Comparison of ENCODE assay signal across 16 cellular contexts in genomic region chr19:16429759-16430091, GRCh38. TPM values are rescaled to one million over a fixed set of nuclear protein-coding genes. Genes with fewer than 3 reads are reported as not detected.
DNase-seq lines count a peak whose midpoint lies in the region; ATAC-seq and TF ChIP-seq lines count a peak whose summit lies in the region.
"Had no signal": no experiment of that assay in that cellular context is flagged by ENCODE, and none has a peak within 500 bp of the region (broad histone marks: within the 10 kb centered on the region; RNA-seq: fewer than 3 reads in every experiment).

No MANE protein-coding gene starts in this region.

- peaks cover 32% of the 10 kb centered on the region for H3K36me3 Mint-ChIP-seq in activated naive CD4-positive, alpha-beta T cell treated with anti-CD3 and anti-CD28 coated beads, Interleukin-2, amount 10 ng/mL, durations not matched to agents 7 days and 5 days
- H3K36me3 Mint-ChIP-seq in activated B cell treated with CpG ODN at 0.5 μM for 24 hours (ENCODE audit: low read depth) = peaks cover 78% of the 10 kb centered on the region
- peaks cover 9 to 35% (median 10%) of the 10 kb centered on the region in 3 donors for H3K36me3 Mint-ChIP-seq in immature natural killer cell

- CTCF ChIA-PET in activated naive CD4-positive, alpha-beta T cell treated with anti-CD3 and anti-CD28 coated beads, Interleukin-2, amount 10 ng/mL, durations not matched to agents 7 days and 5 days (lab: Charles Lee) = no interaction called here
- CTCF ChIA-PET in activated B cell treated with CpG ODN at 0.5 μM for 24 hours (lab: Charles Lee) = no interaction called here

- no peak for TF ChIP-seq CTCF in activated B cell treated with CpG ODN at 0.5 μM for 24 hours (IDR thresholded peaks at IDR 0.05)
- TF ChIP-seq CTCF in suprapubic skin (IDR thresholded peaks at IDR 0.05) = no peak

- TF ChIP-seq EP300 in suprapubic skin (IDR thresholded peaks at IDR 0.05) = no peak

- peak overlapping the region; percentile 40 for H3K27ac ChIP-seq in suprapubic skin
- H3K27ac ChIP-seq: brain microvascular endothelial cell, foreskin keratinocyte, Peyer's patch, thoracic aorta had no signal

- H3K27me3 ChIP-seq in suprapubic skin = no peaks in the 10 kb centered on the region
- H3K27me3 ChIP-seq: brain microvascular endothelial cell, foreskin keratinocyte, Peyer's patch had no signal

- ATAC-seq in activated B cell treated with CpG ODN at 0.5 μM for 24 hours (ENCODE audit: low read depth) = no peak
- ATAC-seq in GM19324 (IDR thresholded peaks at IDR 0.05; ENCODE audit: low FRiP score, unreplicated experiment) = no peak

- no peak overlapping the region for H3K4me3 ChIP-seq in suprapubic skin
- H3K4me3 ChIP-seq: Peyer's patch, thoracic aorta had no signal

- TF ChIP-seq POLR2A in suprapubic skin (IDR thresholded peaks at IDR 0.05) = no peak

- WGBS in suprapubic skin = 93% methylated on average over 2 of the region's 3 CpGs

- POLR2A ChIA-PET in activated B cell treated with CpG ODN at 0.5 μM for 24 hours (lab: Charles Lee) = no interaction called here

- no peaks in the 10 kb centered on the region for H3K9me3 Mint-ChIP-seq in activated naive CD4-positive, alpha-beta T cell treated with anti-CD3 and anti-CD28 coated beads, Interleukin-2, amount 10 ng/mL, durations not matched to agents 7 days and 5 days
- H3K9me3 Mint-ChIP-seq in activated B cell treated with CpG ODN at 0.5 μM for 24 hours = no peaks in the 10 kb centered on the region
- no peaks in the 10 kb centered on the region for H3K9me3 Mint-ChIP-seq in immature natural killer cell
- H3K9me3 Mint-ChIP-seq: activated naive CD8-positive, alpha-beta T cell treated with anti-CD3 and anti-CD28 coated beads for 36 hours had no signal

- H3K4me3 Mint-ChIP-seq in activated naive CD4-positive, alpha-beta T cell treated with anti-CD3 and anti-CD28 coated beads, Interleukin-2, amount 10 ng/mL, durations not matched to agents 7 days and 5 days = no peak overlapping the region
- H3K4me3 Mint-ChIP-seq in activated B cell treated with CpG ODN at 0.5 μM for 24 hours = no peak overlapping the region
- no peak overlapping the region for H3K4me3 Mint-ChIP-seq in immature natural killer cell
- H3K4me3 Mint-ChIP-seq: activated naive CD8-positive, alpha-beta T cell treated with anti-CD3 and anti-CD28 coated beads for 36 hours had no signal

- intact Hi-C loops in activated B cell treated with CpG ODN at 0.5 μM for 24 hours (cut with micrococcal nuclease) = no loop called here

- H3K36me3 ChIP-seq in suprapubic skin = peaks cover 76% of the 10 kb centered on the region

- peaks cover 30% of the 10 kb centered on the region for H3K4me1 Mint-ChIP-seq in activated naive CD4-positive, alpha-beta T cell treated with anti-CD3 and anti-CD28 coated beads, Interleukin-2, amount 10 ng/mL, durations not matched to agents 7 days and 5 days
- H3K4me1 Mint-ChIP-seq in activated B cell treated with CpG ODN at 0.5 μM for 24 hours = peaks cover 2% of the 10 kb centered on the region
- H3K4me1 Mint-ChIP-seq in immature natural killer cell = peaks cover 7 to 13% of the 10 kb centered on the region in 2 donors

- peaks cover 17% of the 10 kb centered on the region for H3K4me1 ChIP-seq in suprapubic skin
- H3K4me1 ChIP-seq: Peyer's patch had no signal

- H3K27me3 Mint-ChIP-seq in activated naive CD4-positive, alpha-beta T cell treated with anti-CD3 and anti-CD28 coated beads, Interleukin-2, amount 10 ng/mL, durations not matched to agents 7 days and 5 days = no peaks in the 10 kb centered on the region
- H3K27me3 Mint-ChIP-seq in activated B cell treated with CpG ODN at 0.5 μM for 24 hours (no peaks in the 10 kb centered on the region), immature natural killer cell (ENCODE audit: low read depth in 3 of 3) (peaks cover 0 to 1% (median 0%) of the 10 kb centered on the region in 3 donors)
- H3K27me3 Mint-ChIP-seq: activated naive CD8-positive, alpha-beta T cell treated with anti-CD3 and anti-CD28 coated beads for 36 hours had no signal

- no peaks in the 10 kb centered on the region for H3K9me3 ChIP-seq in suprapubic skin
- H3K9me3 ChIP-seq: Peyer's patch, thoracic aorta had no signal

- no peak for DNase-seq in activated naive CD4-positive, alpha-beta T cell treated with anti-CD3 and anti-CD28 coated beads, Interleukin-2, amount 10 ng/mL, durations not matched to agents 7 days and 5 days
- no peak for DNase-seq in activated naive CD4-positive, alpha-beta T cell (lab: John Stamatoyannopoulos, UW)
- DNase-seq in activated B cell treated with CpG ODN at 0.5 μM for 24 hours (no peak), immature natural killer cell (no peak), suprapubic skin (ENCODE audit: low spot score in 2 of 2) (no peak), islet precursor cell (no peak), NCI-H2227 treated with DMSO at 0.1 percent for 48 hours (lab: John Stamatoyannopoulos, UW) (no peak)
- DNase-seq: activated CD4-positive, alpha-beta T cell treated with anti-CD3 and anti-CD28 coated beads for 48 hours; activated naive CD8-positive, alpha-beta T cell treated with anti-CD3 and anti-CD28 coated beads for 36 hours; brain microvascular endothelial cell; cortex of kidney; NCI-H1930; Peyer's patch had no signal

- H3K27ac Mint-ChIP-seq in activated naive CD4-positive, alpha-beta T cell treated with anti-CD3 and anti-CD28 coated beads, Interleukin-2, amount 10 ng/mL, durations not matched to agents 7 days and 5 days = peak overlapping the region; percentile 60
- H3K27ac Mint-ChIP-seq in activated B cell treated with CpG ODN at 0.5 μM for 24 hours (peak overlapping the region; percentile 24), immature natural killer cell (peak overlapping the region in 5 of 6 donors; percentile 49 to 79 (median 62))
- H3K27ac Mint-ChIP-seq: activated naive CD8-positive, alpha-beta T cell treated with anti-CD3 and anti-CD28 coated beads for 36 hours had no signal

RNA-seq across cellular contexts. Expression of gene EPS15L1, which starts 42.0 kb away (rescaled TPM):
- total RNA-seq in activated B cell treated with CpG ODN at 0.5 μM for 24 hours (81.0 and 86.3 TPM in 2 replicates), suprapubic skin (10 to 100 TPM; 27.3 to 59.2 (median 33.4) TPM)
- 10 to 100 TPM; 14.5 to 28.8 (median 16.4) TPM for polyA plus RNA-seq in immature natural killer cell
